ENCODE assay signal across 1 cellular context in genomic region chr21:44158082-44158468, GRCh38. TPM values are rescaled to one million over a fixed set of nuclear protein-coding genes. Genes with fewer than 3 reads are reported as not detected.
"Had no signal": no experiment of that assay in that cellular context is flagged by ENCODE, and none has a peak within 500 bp of the region (broad histone marks: within the 10 kb centered on the region; RNA-seq: fewer than 3 reads in every experiment).

No MANE protein-coding gene starts in this region.

RNA-seq across cellular contexts. Expression of gene GATD3, which starts 24.6 kb away (rescaled TPM):
- total RNA-seq: ascending aorta had no signal
